ENCODE assay signal across 10 cellular contexts in the genomic region with DNA sequence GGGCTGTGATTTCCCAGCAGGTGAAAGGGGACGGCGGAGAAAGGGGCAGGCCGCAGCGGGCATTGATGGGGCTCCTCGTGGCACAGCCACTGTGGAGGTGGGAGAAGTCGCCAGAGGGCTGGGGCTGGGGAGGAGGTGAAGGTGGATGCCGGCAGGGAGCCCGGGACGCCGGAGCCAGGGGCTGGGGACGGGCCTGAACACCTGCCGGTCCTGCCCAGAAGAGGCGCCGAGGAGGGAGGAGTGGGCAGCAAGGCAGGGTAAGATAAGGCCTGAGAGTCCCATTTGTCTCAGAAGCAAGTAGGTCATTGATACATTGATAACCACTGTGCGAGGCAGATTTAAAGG. TPM values are rescaled to one million over a fixed set of nuclear protein-coding genes. Genes with fewer than 3 reads are reported as not detected.
DNase-seq lines count a peak whose midpoint lies in the region; ATAC-seq and TF ChIP-seq lines count a peak whose summit lies in the region.
"Had no signal": no experiment of that assay in that cellular context is flagged by ENCODE, and none has a peak within 500 bp of the region (broad histone marks: within the 10 kb centered on the region; RNA-seq: fewer than 3 reads in every experiment).

No MANE protein-coding gene starts in this region.

- H3K27me3 ChIP-seq in heart left ventricle (no peaks in the 10 kb centered on the region), fibroblast of lung (ENCODE audit: control insufficient read depth, insufficient read depth, low read length) (no peaks in the 10 kb centered on the region), vagina (no peaks in the 10 kb centered on the region)

- H3K27me3 Mint-ChIP-seq in nephron (ENCODE audit: low read depth), result no peaks in the 10 kb centered on the region

- H3K9me3 ChIP-seq in heart left ventricle (peaks cover 0 to 13% (median 8%) of the 10 kb centered on the region in 12 donors), fibroblast of lung (ENCODE audit: control insufficient read depth, insufficient read depth, low read depth, low read length) (peaks cover 2% of the 10 kb centered on the region), vagina (peaks cover 6% of the 10 kb centered on the region)

- H3K36me3 ChIP-seq in heart left ventricle (no peaks in the 10 kb centered on the region), fibroblast of lung (ENCODE audit: control insufficient read depth, insufficient read depth, low read length) (no peaks in the 10 kb centered on the region), vagina (no peaks in the 10 kb centered on the region)

- no peak overlapping the region for H3K9ac ChIP-seq in fibroblast of lung (ENCODE audit: insufficient read depth, low read length)
- H3K9ac ChIP-seq: KMS-11 had no signal

- TF ChIP-seq POLR2A in heart left ventricle (IDR thresholded peaks at IDR 0.05), result no peak
- TF ChIP-seq POLR2A in vagina (IDR thresholded peaks at IDR 0.05), result no peak

- no peaks in the 10 kb centered on the region for H4K20me1 ChIP-seq in fibroblast of lung (ENCODE audit: control insufficient read depth, extremely low read depth, insufficient read depth, low read length)

- H3K36me3 Mint-ChIP-seq in nephron (ENCODE audit: low read depth), result peaks cover 16% of the 10 kb centered on the region

- peak overlapping the region; percentile 49 for H3K4me2 ChIP-seq in fibroblast of lung (ENCODE audit: extremely low read depth, insufficient read depth, low read length)
- H3K4me2 ChIP-seq: KMS-11 had no signal

- peak overlapping the region in 11 of 12 donors; percentile 15 to 78 (median 61) for H3K27ac ChIP-seq in heart left ventricle
- no peak overlapping the region for H3K27ac ChIP-seq in fibroblast of lung (ENCODE audit: insufficient read depth, low read length)
- H3K27ac ChIP-seq in vagina, result peak overlapping the region; percentile 82
- H3K27ac ChIP-seq: KMS-11 had no signal

- H3K9me3 Mint-ChIP-seq in nephron, result peaks cover 2% of the 10 kb centered on the region

- H3K79me2 ChIP-seq in fibroblast of lung (ENCODE audit: control insufficient read depth, insufficient read depth, low read length), result no peaks in the 10 kb centered on the region

- H3K4me3 ChIP-seq in heart left ventricle (peak overlapping the region in 11 of 12 donors; percentile 54 to 74 (median 65)), fibroblast of lung (replicated peaks in 1 of 4; ENCODE audit: control extremely low read depth in 1 of 4, insufficient read depth in 1 of 4, low read depth in 3 of 4, low read length in 4 of 4) (peak overlapping the region in 3 of 4 experiments; percentile 51 to 70 (median 55)), vagina (peak overlapping the region; percentile 79 to 80)

- peak overlapping the region; percentile 64 to 73 (median 73) for H3K4me3 Mint-ChIP-seq in nephron
- H3K4me3 Mint-ChIP-seq: activated CD4-positive, alpha-beta T cell treated with anti-CD3 and anti-CD28 coated beads, Interleukin-2, amount 10 ng/mL, durations not matched to agents 7 days and 5 days had no signal

- H3K4me1 ChIP-seq in heart left ventricle (peaks cover 0 to 22% (median 11%) of the 10 kb centered on the region in 12 donors), fibroblast of lung (ENCODE audit: control insufficient read depth, extremely low read depth, insufficient read depth, low read length) (peaks cover 11% of the 10 kb centered on the region), vagina (peaks cover 27% of the 10 kb centered on the region)

- DNase-seq in heart left ventricle, result no peak
- DNase-seq in cardiac septum (ENCODE audit: low spot score), result no peak
- no peak for DNase-seq in fibroblast of lung (ENCODE audit: low read depth in 2 of 2)
- DNase-seq in vagina (ENCODE audit: extremely low spot score in 2 of 2), result no peak
- no peak for DNase-seq in HK-2 (ENCODE audit: unreplicated experiment)
- no peak for DNase-seq in dermis blood vessel endothelial cell
- no peak for DNase-seq in activated CD4-positive, alpha-beta T cell treated with anti-CD3 and anti-CD28 coated beads for 1 hour
- DNase-seq: activated CD4-positive, alpha-beta T cell treated with anti-CD3 and anti-CD28 coated beads, Interleukin-2, amount 10 ng/mL, durations not matched to agents 7 days and 5 days had no signal

- H3K27ac Mint-ChIP-seq in nephron, result peak overlapping the region in 1 of 3 experiments; percentile 48
- H3K27ac Mint-ChIP-seq: activated CD4-positive, alpha-beta T cell treated with anti-CD3 and anti-CD28 coated beads, Interleukin-2, amount 10 ng/mL, durations not matched to agents 7 days and 5 days had no signal

- no peak for TF ChIP-seq CTCF in heart left ventricle (IDR thresholded peaks at IDR 0.05)
- no peak for TF ChIP-seq CTCF in fibroblast of lung (conservative IDR thresholded peaks at IDR 0.05 in 1 of 2, IDR thresholded peaks at IDR 0.05 in 1 of 2; ENCODE audit: low read depth in 1 of 2, low read length in 2 of 2)
- no peak for TF ChIP-seq CTCF in nephron (IDR thresholded peaks at IDR 0.05; ENCODE audit: unreplicated experiment in 3 of 3)
- no peak for TF ChIP-seq CTCF in vagina (IDR thresholded peaks at IDR 0.05)

- H3K4me1 Mint-ChIP-seq in nephron, result peaks cover 11% of the 10 kb centered on the region

- intact Hi-C loops in heart left ventricle (cut with DNase I) (loop anchor here in 2 of 10 donors (5.0 kb wide), 3 partner anchors 34 to 59 kb away; no protein-coding TSS in a partner anchor), cardiac septum (cut with DNase I) (no loop called here), vagina (cut with DNase I) (loop anchor here (10.0 kb wide), 1 partner anchor 58 kb away; the partner anchor contains the start of gene LXN)

- WGBS in heart left ventricle, 4 donors, result 69 to 76% (median 74%) methylated on average over 15 of the region's 15 CpGs

- no peak overlapping the region for H2AFZ ChIP-seq in fibroblast of lung (ENCODE audit: low read length)

- no peak for ATAC-seq in heart left ventricle

RNA-seq across cellular contexts. Expression of gene RARRES1, which starts 0.6 kb away (rescaled TPM):
- total RNA-seq in heart left ventricle, result 10 to 100 TPM in 4 of 9 donors, 1 to 10 TPM in 4, under 1 TPM in 1; 0.63 to 69.4 (median 3.5) TPM
- 1 to 10 TPM; 3.6 to 8.9 TPM for polyA plus RNA-seq in heart left ventricle
- 9.1 TPM for total RNA-seq in cardiac septum
- 93.3 and 547 TPM in 2 replicates for total RNA-seq in fibroblast of lung
- polyA plus RNA-seq in fibroblast of lung, result 26.2 and 27.7 TPM in 2 replicates
- polyA plus RNA-seq in fibroblast of lung (2012), result 18.5 and 19.3 TPM in 2 replicates
- 1.2 TPM in 1 of 2 replicates, not detected in the other for polyA minus RNA-seq in fibroblast of lung (ENCODE audit: low replicate concordance)
- 742 TPM for total RNA-seq in vagina
- 1.3 and 6.0 TPM in 2 replicates for total RNA-seq in dermis blood vessel endothelial cell
- total RNA-seq: activated CD4-positive, alpha-beta T cell treated with anti-CD3 and anti-CD28 coated beads, Interleukin-2, amount 10 ng/mL, durations not matched to agents 7 days and 5 days had no signal
